ENCODE assay signal across 12 cellular contexts in genomic region chr10:63114031-63114814, GRCh38. TPM values are rescaled to one million over a fixed set of nuclear protein-coding genes. Genes with fewer than 3 reads are reported as not detected.
DNase-seq lines count a peak whose midpoint lies in the region; ATAC-seq and TF ChIP-seq lines count a peak whose summit lies in the region.
"Had no signal": no experiment of that assay in that cellular context is flagged by ENCODE, and none has a peak within 500 bp of the region (broad histone marks: within the 10 kb centered on the region; RNA-seq: fewer than 3 reads in every experiment).

No MANE protein-coding gene starts in this region.

- H3K9me3 ChIP-seq in GM23248 (ENCODE audit: low read depth) (no peaks in the 10 kb centered on the region), heart left ventricle (no peaks in the 10 kb centered on the region), skeletal muscle tissue (ENCODE audit: control insufficient read depth in 3 of 3, low read length in 3 of 3) (no peaks in the 10 kb centered on the region)

- in situ Hi-C loops in GM23248 (cut with MboI), result no loop called here

- peak overlapping the region; percentile 85 for H3K27ac ChIP-seq in GM23248
- H3K27ac ChIP-seq in heart left ventricle, result peak overlapping the region; percentile 10 to 92 (median 83)
- H3K27ac ChIP-seq in skeletal muscle tissue (ENCODE audit: low read depth, low read length), result peak overlapping the region; percentile 93

- H3K4me1 ChIP-seq in GM23248 (ENCODE audit: insufficient read depth) (peaks cover 29% of the 10 kb centered on the region), heart left ventricle (peaks cover 3 to 35% (median 26%) of the 10 kb centered on the region in 12 donors), skeletal muscle tissue (ENCODE audit: control insufficient read depth in 3 of 3, insufficient read depth in 3 of 3, low read length in 3 of 3) (peaks cover 16 to 19% (median 17%) of the 10 kb centered on the region in 3 donors)

- TF ChIP-seq CTCF in heart left ventricle (IDR thresholded peaks at IDR 0.05), result no peak

- H3K36me3 ChIP-seq in GM23248 (ENCODE audit: low read depth) (no peaks in the 10 kb centered on the region), heart left ventricle (no peaks in the 10 kb centered on the region), skeletal muscle tissue (ENCODE audit: control insufficient read depth in 3 of 3, insufficient read depth in 3 of 3, low read length in 3 of 3) (no peaks in the 10 kb centered on the region)

- no peaks in the 10 kb centered on the region for H3K79me2 ChIP-seq in GM23248 (ENCODE audit: insufficient read depth)

- H3K4me3 ChIP-seq in GM23248 (no peak overlapping the region), heart left ventricle (no peak overlapping the region), skeletal muscle tissue (ENCODE audit: low read length in 3 of 3) (peak overlapping the region in 1 of 3 donors; percentile 22)

- H3K27me3 ChIP-seq in GM23248 (replicated peaks; ENCODE audit: insufficient read depth) (no peaks in the 10 kb centered on the region), heart left ventricle (no peaks in the 10 kb centered on the region), skeletal muscle tissue (ENCODE audit: control insufficient read depth in 3 of 3, insufficient read depth in 3 of 3, low read length in 3 of 3) (no peaks in the 10 kb centered on the region)

- ATAC-seq in heart left ventricle (peak; percentile 66 to 84 (median 78)), HG02678 (IDR thresholded peaks at IDR 0.05; ENCODE audit: unreplicated experiment) (no peak), HG02884 (IDR thresholded peaks at IDR 0.05; ENCODE audit: unreplicated experiment) (no peak), GM18519 (IDR thresholded peaks at IDR 0.05; ENCODE audit: low FRiP score, unreplicated experiment) (no peak)
- ATAC-seq: natural killer cell treated with Interleukin-12 subunit alpha and Interleukin-12 subunit beta and Interleukin-15 and Interleukin-18, amount 100 ng/mL, for 72 hours had no signal

- H4K20me1 ChIP-seq in GM23248 (ENCODE audit: insufficient read depth), result no peaks in the 10 kb centered on the region

- H3K9ac ChIP-seq in GM23248 (peak overlapping the region; percentile 40), skeletal muscle tissue (ENCODE audit: low read depth in 1 of 3, low read length in 3 of 3) (peak overlapping the region; percentile 29 to 61 (median 60))

- intact Hi-C loops in heart left ventricle (cut with DNase I), result loop anchor here in 1 of 10 donors (5.0 kb wide), 1 partner anchor 33 kb away; no protein-coding TSS in a partner anchor

- H3F3A ChIP-seq in GM23248 (ENCODE audit: insufficient read depth), result peaks cover 19% of the 10 kb centered on the region

- TF ChIP-seq POLR2A in heart left ventricle (IDR thresholded peaks at IDR 0.05), result no peak

- DNase-seq in GM23248 (peak; percentile 94), SKM-1 treated with dmso at 0.1 percent for 144 hours (lab: John Stamatoyannopoulos, UW; ENCODE audit: unreplicated experiment) (peak; percentile 84), heart left ventricle (peak; percentile 63 to 82 (median 71)), NCI-H524 (lab: John Stamatoyannopoulos, UW) (no peak)
- DNase-seq: dermis blood vessel endothelial cell, H7, NCI-H2029 had no signal

- H2AFZ ChIP-seq in GM23248, result no peak overlapping the region

- H3K9me2 ChIP-seq in GM23248 (ENCODE audit: insufficient read depth), result no peaks in the 10 kb centered on the region

- 19 to 24% methylated on average over 4 of the region's 4 CpGs for WGBS in GM23248 (ENCODE audit: low coverage in 1 of 2, low lambda C conversion rate in 2 of 2, missing lambda C conversion rate in 2 of 2), 2 experiments
- 39 to 49% (median 47%) methylated on average over 4 of the region's 4 CpGs for WGBS in heart left ventricle, 4 donors

- H3K4me2 ChIP-seq in GM23248 (ENCODE audit: unreplicated experiment), result peak overlapping the region; percentile 42

RNA-seq across cellular contexts. Expression of gene NRBF2, which starts 18.9 kb away (rescaled TPM):
- total RNA-seq in GM23248 (2014; rRNA removed; shearing (Covaris generic)), result 31.7 and 31.8 TPM in 2 replicates
- 61.6 and 64.0 TPM in 2 replicates for polyA plus RNA-seq in GM23248 (2016; fragmentation: Nextera tagmentation; extraction: Ambion mirVana)
- 10 to 100 TPM in 6 of 9 donors, 1 to 10 TPM in 3; 7.4 to 18.3 (median 10.7) TPM for total RNA-seq in heart left ventricle
- polyA plus RNA-seq in heart left ventricle, result 10 to 100 TPM in 1 of 2 donors, 1 to 10 TPM in 1; 2.7 to 15.2 TPM
- 12.5 TPM for total RNA-seq in skeletal muscle tissue

Comparison
In these comparisons a context has a peak if more than half of its experiments do, and no peak if none do; other contexts are left out.
1. DNase-seq: peak in GM23248 (single experiment), SKM-1 treated with dmso at 0.1 percent for 144 hours (single experiment) and heart left ventricle (5 of 5); none in NCI-H524 (0 of 2).
2. ATAC-seq: peak in heart left ventricle (4 of 4); none in HG02678 (single experiment), HG02884 (single experiment) and GM18519 (single experiment).
3. Peak in every context shown above with its lines, with median percentiles within 50 percentile points of each other: H3K27ac ChIP-seq.